9 cellular contexts compared by ENCODE assay signal in genomic region chr3:184378650-184379374, GRCh38. TPM values are rescaled to one million over a fixed set of nuclear protein-coding genes. Genes with fewer than 3 reads are reported as not detected.
DNase-seq lines count a peak whose midpoint lies in the region; ATAC-seq and TF ChIP-seq lines count a peak whose summit lies in the region.
"Had no signal": no experiment of that assay in that cellular context is flagged by ENCODE, and none has a peak within 500 bp of the region (broad histone marks: within the 10 kb centered on the region; RNA-seq: fewer than 3 reads in every experiment).

No MANE protein-coding gene starts in this region.

- ATAC-seq in activated CD8-positive, alpha-beta T cell treated with anti-CD3 and anti-CD28 coated beads for 36 hours: no peak
- ATAC-seq in activated CD8-positive, alpha-beta T cell treated with anti-CD3 and anti-CD28 coated beads, Interleukin-2, amount 10 ng/mL, durations not matched to agents 7 days and 5 days: no peak
- no peak for ATAC-seq in HG03469 (IDR thresholded peaks at IDR 0.05; ENCODE audit: unreplicated experiment)

- POLR2A ChIA-PET in activated CD8-positive, alpha-beta T cell treated with anti-CD3 and anti-CD28 coated beads for 36 hours (lab: Charles Lee): no interaction called here
- POLR2A ChIA-PET in activated CD8-positive, alpha-beta T cell treated with anti-CD3 and anti-CD28 coated beads, Interleukin-2, amount 10 ng/mL, durations not matched to agents 7 days and 5 days (lab: Charles Lee): interaction anchor here (0.5 kb wide), 1 partner anchor 60 kb away, joined by 3 read pairs; no protein-coding TSS in a partner anchor

- peak overlapping the region; percentile 33 for H3K4me3 Mint-ChIP-seq in activated CD8-positive, alpha-beta T cell treated with anti-CD3 and anti-CD28 coated beads for 36 hours
- H3K4me3 Mint-ChIP-seq in activated CD8-positive, alpha-beta T cell treated with anti-CD3 and anti-CD28 coated beads, Interleukin-2, amount 10 ng/mL, durations not matched to agents 7 days and 5 days: no peak overlapping the region

- TF ChIP-seq CTCF in activated CD8-positive, alpha-beta T cell treated with anti-CD3 and anti-CD28 coated beads for 36 hours (IDR thresholded peaks at IDR 0.05): no peak
- TF ChIP-seq CTCF in coronary artery (IDR thresholded peaks at IDR 0.05): no peak
- TF ChIP-seq CTCF in ascending aorta (IDR thresholded peaks at IDR 0.05): no peak

- H3K27ac ChIP-seq in coronary artery (peak overlapping the region; percentile 44 to 90), muscle layer of duodenum (ENCODE audit: low read length) (peak overlapping the region; percentile 61), temporal lobe (ENCODE audit: low read depth, low read length) (peak overlapping the region; percentile 19), ascending aorta (peak overlapping the region in 1 of 2 donors; percentile 69)

- H3K9me3 ChIP-seq in muscle layer of duodenum (ENCODE audit: control insufficient read depth in 1 of 2, low read length in 2 of 2) (no peaks in the 10 kb centered on the region), ascending aorta (no peaks in the 10 kb centered on the region)

- no peak overlapping the region for H3K27ac Mint-ChIP-seq in activated CD8-positive, alpha-beta T cell treated with anti-CD3 and anti-CD28 coated beads for 36 hours
- H3K27ac Mint-ChIP-seq in activated CD8-positive, alpha-beta T cell treated with anti-CD3 and anti-CD28 coated beads, Interleukin-2, amount 10 ng/mL, durations not matched to agents 7 days and 5 days: no peak overlapping the region

- DNase-seq in activated CD8-positive, alpha-beta T cell treated with anti-CD3 and anti-CD28 coated beads for 36 hours: no peak
- no peak for DNase-seq in activated CD8-positive, alpha-beta T cell treated with anti-CD3 and anti-CD28 coated beads, Interleukin-2, amount 10 ng/mL, durations not matched to agents 7 days and 5 days
- DNase-seq in coronary artery (ENCODE audit: low spot score) (no peak), ascending aorta (ENCODE audit: low spot score in 2 of 2) (no peak), NCI-H226 (no peak)
- DNase-seq: NCI-H446 had no signal

- H3K4me1 ChIP-seq in muscle layer of duodenum (ENCODE audit: control insufficient read depth in 1 of 2, insufficient read depth in 2 of 2, low read length in 2 of 2): peaks cover 0 to 13% of the 10 kb centered on the region in 2 donors
- H3K4me1 ChIP-seq in ascending aorta: peaks cover 0 to 11% of the 10 kb centered on the region in 2 donors

- H3K4me1 Mint-ChIP-seq in activated CD8-positive, alpha-beta T cell treated with anti-CD3 and anti-CD28 coated beads for 36 hours (ENCODE audit: low read depth): peaks cover 3% of the 10 kb centered on the region
- H3K4me1 Mint-ChIP-seq in activated CD8-positive, alpha-beta T cell treated with anti-CD3 and anti-CD28 coated beads, Interleukin-2, amount 10 ng/mL, durations not matched to agents 7 days and 5 days (ENCODE audit: low read depth): peaks cover 3% of the 10 kb centered on the region

- H3K4me3 ChIP-seq in coronary artery: no peak overlapping the region
- peak overlapping the region in 1 of 2 donors; percentile 24 for H3K4me3 ChIP-seq in muscle layer of duodenum (ENCODE audit: low read depth in 1 of 2, low read length in 2 of 2)
- H3K4me3 ChIP-seq in ascending aorta: no peak overlapping the region

- H3K27me3 ChIP-seq in muscle layer of duodenum (ENCODE audit: low read depth, low read length) (peaks cover 17% of the 10 kb centered on the region), ascending aorta (no peaks in the 10 kb centered on the region)

- no peaks in the 10 kb centered on the region for H3K9me3 Mint-ChIP-seq in activated CD8-positive, alpha-beta T cell treated with anti-CD3 and anti-CD28 coated beads for 36 hours
- H3K9me3 Mint-ChIP-seq in activated CD8-positive, alpha-beta T cell treated with anti-CD3 and anti-CD28 coated beads, Interleukin-2, amount 10 ng/mL, durations not matched to agents 7 days and 5 days (ENCODE audit: insufficient read depth): no peaks in the 10 kb centered on the region

- H3K36me3 ChIP-seq in muscle layer of duodenum (ENCODE audit: control insufficient read depth in 1 of 2, insufficient read depth in 2 of 2, low read length in 2 of 2) (no peaks in the 10 kb centered on the region), ascending aorta (no peaks in the 10 kb centered on the region)

- CTCF ChIA-PET in activated CD8-positive, alpha-beta T cell treated with anti-CD3 and anti-CD28 coated beads for 36 hours (lab: Charles Lee): interaction anchor here (1.2 kb wide), 1 partner anchor 135 kb away, joined by 3 read pairs; no protein-coding TSS in a partner anchor
- CTCF ChIA-PET in activated CD8-positive, alpha-beta T cell treated with anti-CD3 and anti-CD28 coated beads, Interleukin-2, amount 10 ng/mL, durations not matched to agents 7 days and 5 days (lab: Charles Lee): no interaction called here

- no peaks in the 10 kb centered on the region for H3K36me3 Mint-ChIP-seq in activated CD8-positive, alpha-beta T cell treated with anti-CD3 and anti-CD28 coated beads for 36 hours (ENCODE audit: low read depth)
- H3K36me3 Mint-ChIP-seq in activated CD8-positive, alpha-beta T cell treated with anti-CD3 and anti-CD28 coated beads, Interleukin-2, amount 10 ng/mL, durations not matched to agents 7 days and 5 days (ENCODE audit: low read depth): no peaks in the 10 kb centered on the region

- H3K27me3 Mint-ChIP-seq in activated CD8-positive, alpha-beta T cell treated with anti-CD3 and anti-CD28 coated beads for 36 hours: peaks cover 45% of the 10 kb centered on the region
- peaks cover 55% of the 10 kb centered on the region for H3K27me3 Mint-ChIP-seq in activated CD8-positive, alpha-beta T cell treated with anti-CD3 and anti-CD28 coated beads, Interleukin-2, amount 10 ng/mL, durations not matched to agents 7 days and 5 days (ENCODE audit: low read depth)

- intact Hi-C loops in activated CD8-positive, alpha-beta T cell treated with anti-CD3 and anti-CD28 coated beads for 36 hours (cut with micrococcal nuclease): no loop called here
- intact Hi-C loops in ascending aorta (cut with DNase I): no loop called here

RNA-seq across cellular contexts. Expression of gene THPO, which starts 0.8 kb away (rescaled TPM):
- total RNA-seq in activated CD8-positive, alpha-beta T cell treated with anti-CD3 and anti-CD28 coated beads for 36 hours: not detected
- not detected for total RNA-seq in activated CD8-positive, alpha-beta T cell treated with anti-CD3 and anti-CD28 coated beads, Interleukin-2, amount 10 ng/mL, durations not matched to agents 7 days and 5 days
- total RNA-seq in temporal lobe: under 0.01 TPM
- not detected for total RNA-seq in ascending aorta

RNA-seq across cellular contexts. Expression of gene CHRD, which starts 1.0 kb away (rescaled TPM):
- total RNA-seq in activated CD8-positive, alpha-beta T cell treated with anti-CD3 and anti-CD28 coated beads for 36 hours: not detected
- not detected for total RNA-seq in activated CD8-positive, alpha-beta T cell treated with anti-CD3 and anti-CD28 coated beads, Interleukin-2, amount 10 ng/mL, durations not matched to agents 7 days and 5 days
- total RNA-seq in temporal lobe: 8.6 TPM
- 172 TPM for total RNA-seq in ascending aorta

RNA-seq across cellular contexts. Expression of gene POLR2H, which starts 17.3 kb away (rescaled TPM):
- 100 to 1,000 TPM; 166 to 169 TPM for total RNA-seq in activated CD8-positive, alpha-beta T cell treated with anti-CD3 and anti-CD28 coated beads for 36 hours
- 100 to 1,000 TPM; 101 to 103 TPM for total RNA-seq in activated CD8-positive, alpha-beta T cell treated with anti-CD3 and anti-CD28 coated beads, Interleukin-2, amount 10 ng/mL, durations not matched to agents 7 days and 5 days
- total RNA-seq in temporal lobe (27.3 TPM), ascending aorta (26.0 TPM)

RNA-seq across cellular contexts. Expression of gene CLCN2, which starts 17.4 kb away (rescaled TPM):
- total RNA-seq in activated CD8-positive, alpha-beta T cell treated with anti-CD3 and anti-CD28 coated beads for 36 hours: 1 to 10 TPM; 4.0 to 4.2 TPM
- 1 to 10 TPM; 4.7 to 4.8 TPM for total RNA-seq in activated CD8-positive, alpha-beta T cell treated with anti-CD3 and anti-CD28 coated beads, Interleukin-2, amount 10 ng/mL, durations not matched to agents 7 days and 5 days
- 6.1 TPM for total RNA-seq in temporal lobe
- total RNA-seq in ascending aorta: 31.2 TPM

RNA-seq across cellular contexts. Expression of gene FAM131A, which starts 41.4 kb away (rescaled TPM):
- 1 to 10 TPM; 4.0 to 5.5 TPM for total RNA-seq in activated CD8-positive, alpha-beta T cell treated with anti-CD3 and anti-CD28 coated beads for 36 hours
- total RNA-seq in activated CD8-positive, alpha-beta T cell treated with anti-CD3 and anti-CD28 coated beads, Interleukin-2, amount 10 ng/mL, durations not matched to agents 7 days and 5 days: 1 to 10 TPM; 3.1 to 3.2 TPM
- total RNA-seq in temporal lobe (40.1 TPM), ascending aorta (47.7 TPM)

Comparison
In these comparisons a context has a peak if more than half of its experiments do, and no peak if none do; other contexts are left out.
1. RNA of gene CHRD, which starts 1.0 kb away (total RNA-seq): 172 TPM in ascending aorta (single experiment); 8.6 TPM in temporal lobe (single experiment), not detected in activated CD8-positive, alpha-beta T cell treated with anti-CD3 and anti-CD28 coated beads, Interleukin-2, amount 10 ng/mL, durations not matched to agents 7 days and 5 days and not detected in activated CD8-positive, alpha-beta T cell treated with anti-CD3 and anti-CD28 coated beads for 36 hours; every median in the first group is over 10 times any median in the second.